ENCODE assay signal across 9 cellular contexts in genomic region chr9:129337287-129338140, GRCh38.
DNase-seq lines count a peak whose midpoint lies in the region; ATAC-seq and TF ChIP-seq lines count a peak whose summit lies in the region.
"Had no signal": no experiment of that assay in that cellular context is flagged by ENCODE, and none has a peak within 500 bp of the region (broad histone marks: within the 10 kb centered on the region; RNA-seq: fewer than 3 reads in every experiment).

No MANE protein-coding gene starts in this region.

- H3K4me1 ChIP-seq in cardiac muscle cell (ENCODE audit: low read depth) (peaks cover 29% of the 10 kb centered on the region), upper lobe of right lung (peaks cover 45% of the 10 kb centered on the region)

- H3K9me3 ChIP-seq in cardiac muscle cell (ENCODE audit: low read depth) (no peaks in the 10 kb centered on the region), upper lobe of right lung (no peaks in the 10 kb centered on the region)

- TF ChIP-seq CTCF in cardiac muscle cell (IDR thresholded peaks at IDR 0.05; ENCODE audit: low read depth, low read length) (no peak), nephron (IDR thresholded peaks at IDR 0.05; ENCODE audit: unreplicated experiment in 3 of 3) (no peak), upper lobe of right lung (IDR thresholded peaks at IDR 0.05) (no peak)

- no peaks in the 10 kb centered on the region for H3K9me3 Mint-ChIP-seq in effector memory CD8-positive, alpha-beta T cell
- no peaks in the 10 kb centered on the region for H3K9me3 Mint-ChIP-seq in nephron

- peaks cover 3 to 5% of the 10 kb centered on the region in 2 donors for H3K4me1 Mint-ChIP-seq in effector memory CD8-positive, alpha-beta T cell (ENCODE audit: low read depth in 2 of 2)
- peaks cover 40% of the 10 kb centered on the region for H3K4me1 Mint-ChIP-seq in nephron

- H3K36me3 ChIP-seq in cardiac muscle cell (no peaks in the 10 kb centered on the region), upper lobe of right lung (no peaks in the 10 kb centered on the region)

- intact Hi-C loops in Right ventricle myocardium superior (cut with DNase I) = loop anchor here (5.0 kb wide), 1 partner anchor 145 kb away; no protein-coding TSS in a partner anchor
- intact Hi-C loops in upper lobe of right lung (cut with DNase I) = no loop called here

- ATAC-seq in Right ventricle myocardium superior (ENCODE audit: poor library complexity) (no peak), upper lobe of right lung (no peak), GM18870 (IDR thresholded peaks at IDR 0.05; ENCODE audit: unreplicated experiment) (no peak), HG03139 (IDR thresholded peaks at IDR 0.05; ENCODE audit: unreplicated experiment) (no peak)
- ATAC-seq in effector memory CD8-positive, alpha-beta T cell (replicated peaks) = no peak

- H3K27ac ChIP-seq in cardiac muscle cell (peak overlapping the region; percentile 79), upper lobe of right lung (peak overlapping the region; percentile 87)

- peak overlapping the region; percentile 7 for H3K4me3 ChIP-seq in cardiac muscle cell
- peak overlapping the region; percentile 49 for H3K4me3 ChIP-seq in upper lobe of right lung

- H3K27me3 ChIP-seq in cardiac muscle cell (no peaks in the 10 kb centered on the region), upper lobe of right lung (no peaks in the 10 kb centered on the region)

- no peaks in the 10 kb centered on the region for H3K36me3 Mint-ChIP-seq in effector memory CD8-positive, alpha-beta T cell (ENCODE audit: insufficient read depth)
- H3K36me3 Mint-ChIP-seq in nephron (ENCODE audit: low read depth) = no peaks in the 10 kb centered on the region

- peak overlapping the region; percentile 76 to 87 for H3K4me3 Mint-ChIP-seq in effector memory CD8-positive, alpha-beta T cell
- H3K4me3 Mint-ChIP-seq in nephron = peak overlapping the region; percentile 45 to 82 (median 78)

- peak overlapping the region in 1 of 2 donors; percentile 39 for H3K27ac Mint-ChIP-seq in effector memory CD8-positive, alpha-beta T cell
- peak overlapping the region in 2 of 3 experiments; percentile 91 to 99 for H3K27ac Mint-ChIP-seq in nephron

- peaks cover 9 to 10% of the 10 kb centered on the region in 2 donors for H3K27me3 Mint-ChIP-seq in effector memory CD8-positive, alpha-beta T cell
- H3K27me3 Mint-ChIP-seq in nephron (ENCODE audit: low read depth) = peaks cover 4% of the 10 kb centered on the region

- DNase-seq in cardiac muscle cell (ENCODE audit: low read depth in 1 of 2, low spot score in 1 of 2) = peak in 1 of 2 donors; percentile 16
- no peak for DNase-seq in Right ventricle myocardium superior
- DNase-seq in effector memory CD8-positive, alpha-beta T cell = no peak
- no peak for DNase-seq in upper lobe of right lung
- DNase-seq in NCI-H524 treated with DMSO at 0.1 percent for 48 hours (lab: John Stamatoyannopoulos, UW) = no peak
- DNase-seq: activated CD4-positive, CD25-positive, alpha-beta regulatory T cell treated with anti-CD3 and anti-CD28 coated beads, Interleukin-2, amount 50 U/mL, for 72 hours had no signal
